8 cellular contexts compared by ENCODE assay signal in the genomic region with DNA sequence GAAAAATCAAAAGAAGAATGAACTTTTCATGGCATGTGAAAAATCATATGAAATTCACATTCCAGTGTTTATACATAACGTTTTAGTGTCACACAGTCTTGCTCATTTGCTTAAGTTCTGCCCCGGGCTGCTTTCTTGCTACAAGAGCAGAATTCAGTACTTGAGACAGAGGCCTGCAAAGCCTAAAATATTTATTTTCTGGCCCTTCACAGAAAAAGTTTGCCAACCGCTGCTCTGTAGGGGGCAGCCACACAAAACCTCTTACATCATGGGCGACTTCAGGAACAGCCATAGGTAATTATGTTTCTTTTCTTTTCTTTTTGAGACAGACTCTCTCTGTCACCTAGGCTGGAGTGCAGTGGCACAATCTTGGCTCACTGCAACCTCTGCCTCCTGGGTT. TPM values are rescaled to one million over a fixed set of nuclear protein-coding genes. Genes with fewer than 3 reads are reported as not detected.
DNase-seq lines count a peak whose midpoint lies in the region; ATAC-seq, FAIRE-seq and TF ChIP-seq lines count a peak whose summit lies in the region.

No MANE protein-coding gene starts in this region.

- no peaks in the 10 kb centered on the region for H4K20me1 ChIP-seq in endothelial cell of umbilical vein (replicated peaks; ENCODE audit: control insufficient read depth, extremely low read depth, insufficient read depth, low read length)

- 17 to 25% (median 20%) methylated on average over 4 of the region's 4 CpGs for WGBS in small intestine, 3 donors

- POLR2A ChIA-PET in endothelial cell of umbilical vein (lab: Charles Lee): no interaction called here

- dilution Hi-C loops in endothelial cell of umbilical vein (cut with MboI; ENCODE audit: extremely low pct_ligation_motif_present, low sequenced_read_pairs): no loop called here

- H3K4me1 ChIP-seq in RWPE2 (ENCODE audit: insufficient read depth, poor library complexity, severe bottlenecking) (peaks cover 3% of the 10 kb centered on the region), endothelial cell of umbilical vein (ENCODE audit: control insufficient read depth, extremely low read depth, insufficient read depth, low read length) (peaks cover 11% of the 10 kb centered on the region), small intestine (ENCODE audit: control insufficient read depth in 2 of 2, insufficient read depth in 1 of 2, low read depth in 1 of 2, low read length in 1 of 2) (no peaks in the 10 kb centered on the region)

- peak overlapping the region; percentile 94 for H3K4me3 Mint-ChIP-seq in neural crest cell

- H3K27ac Mint-ChIP-seq in neural crest cell (ENCODE audit: unreplicated experiment): peak overlapping the region; percentile 96

- H2AFZ ChIP-seq in endothelial cell of umbilical vein (ENCODE audit: low read depth, low read length): peak overlapping the region; percentile 85

- H3K4me2 ChIP-seq in endothelial cell of umbilical vein (ENCODE audit: insufficient read depth, low read length): peak overlapping the region; percentile 95

- no peak for ATAC-seq in Right ventricle myocardium superior (ENCODE audit: poor library complexity)
- ATAC-seq in left cardiac atrium: no peak
- no peak for ATAC-seq in RWPE2 (ENCODE audit: low read depth)

- BruUV-seq in endothelial cell of umbilical vein (replicated peaks; lab: Mats Ljungman, UMichigan): no TSS peak

- H3K4me3 ChIP-seq in RWPE2 (ENCODE audit: severe bottlenecking): peak overlapping the region; percentile 61
- peak overlapping the region in 1 of 3 experiments; percentile 72 for H3K4me3 ChIP-seq in endothelial cell of umbilical vein (replicated peaks in 1 of 3; ENCODE audit: insufficient read depth in 1 of 3, low read depth in 1 of 3, low read length in 3 of 3)
- H3K4me3 ChIP-seq in small intestine (ENCODE audit: low read depth in 1 of 2, low read length in 2 of 2): no peak overlapping the region

- TF ChIP-seq CTCF in RWPE2 (IDR thresholded peaks at IDR 0.05; ENCODE audit: poor library complexity, severe bottlenecking) (peak; percentile 37), endothelial cell of umbilical vein (IDR thresholded peaks at IDR 0.05; ENCODE audit: extremely low read depth in 1 of 2, insufficient read depth in 1 of 2, low read depth in 1 of 2, low read length in 2 of 2) (peak in 1 of 2 donors; percentile 2), neural crest cell (conservative IDR thresholded peaks at IDR 0.05) (peak; percentile 20)

- CTCF ChIA-PET in endothelial cell of umbilical vein (lab: Charles Lee): interaction anchor here (1.0 to 5.6 kb wide), 7 partner anchors 9 to 108 kb away, joined by 3 to 34 read pairs (median 4); a partner anchor contains a TSS

- H3K9me3 ChIP-seq in RWPE2 (ENCODE audit: severe bottlenecking): no peaks in the 10 kb centered on the region
- H3K9me3 ChIP-seq in endothelial cell of umbilical vein (replicated peaks; ENCODE audit: control insufficient read depth, insufficient read depth, low read length): no peaks in the 10 kb centered on the region
- no peaks in the 10 kb centered on the region for H3K9me3 ChIP-seq in small intestine (ENCODE audit: control insufficient read depth, low read depth)

- no peaks in the 10 kb centered on the region for H3K9me3 Mint-ChIP-seq in neural crest cell

- H3K27me3 ChIP-seq in RWPE2 (ENCODE audit: insufficient read depth, poor library complexity, severe bottlenecking) (no peaks in the 10 kb centered on the region), endothelial cell of umbilical vein (ENCODE audit: control insufficient read depth in 2 of 2, insufficient read depth in 2 of 2, low read length in 2 of 2) (no peaks in the 10 kb centered on the region), small intestine (ENCODE audit: control insufficient read depth in 2 of 2, insufficient read depth in 2 of 2, low read length in 2 of 2) (no peaks in the 10 kb centered on the region)

- no peaks in the 10 kb centered on the region for H3K27me3 Mint-ChIP-seq in neural crest cell (ENCODE audit: low read depth)

- intact Hi-C loops in Right ventricle myocardium superior (cut with DNase I) (no loop called here), left cardiac atrium (cut with DNase I) (no loop called here), endothelial cell of umbilical vein (cut with micrococcal nuclease) (loop anchor here (5.0 kb wide), 2 partner anchors 54 to 194 kb away; a partner anchor contains a TSS)

- DNase-seq in Right ventricle myocardium superior: peak; percentile 28
- DNase-seq in left cardiac atrium: no peak
- no peak for DNase-seq in RWPE2 (ENCODE audit: low spot score)
- peak; percentile 54 for DNase-seq in endothelial cell of umbilical vein (ENCODE audit: low read depth, low spot score)
- no peak for DNase-seq in neural crest cell (ENCODE audit: low read depth, low spot score)
- DNase-seq in NCI-H2029 treated with DMSO at 0.1 percent for 48 hours (lab: John Stamatoyannopoulos, UW): no peak
- DNase-seq in HuH-7 (ENCODE audit: low spot score): no peak
- no peak for DNase-seq in small intestine

- peaks cover 24% of the 10 kb centered on the region for H3K4me1 Mint-ChIP-seq in neural crest cell

- TF ChIP-seq POLR2A in endothelial cell of umbilical vein (IDR thresholded peaks at IDR 0.05; ENCODE audit: low read depth, low read length): no peak

- H3K36me3 Mint-ChIP-seq in neural crest cell (ENCODE audit: low read depth): no peaks in the 10 kb centered on the region

- peak overlapping the region; percentile 66 for H3K9ac ChIP-seq in endothelial cell of umbilical vein (replicated peaks; ENCODE audit: extremely low read depth, insufficient read depth, low read length)

- H3K79me2 ChIP-seq in endothelial cell of umbilical vein (ENCODE audit: control insufficient read depth, insufficient read depth, low read length): peaks cover 7% of the 10 kb centered on the region

- H3K27ac ChIP-seq in RWPE2 (ENCODE audit: poor library complexity, severe bottlenecking) (peak overlapping the region; percentile 34), endothelial cell of umbilical vein (ENCODE audit: insufficient read depth, low read depth, low read length) (peak overlapping the region; percentile 49), small intestine (ENCODE audit: low read depth in 1 of 2, low read length in 1 of 2) (no peak overlapping the region)

- H3K36me3 ChIP-seq in RWPE2 (ENCODE audit: low read depth) (peaks cover 3% of the 10 kb centered on the region; the same call in 1 of the 2 replicates), endothelial cell of umbilical vein (ENCODE audit: control insufficient read depth in 2 of 2, extremely low read depth in 1 of 2, insufficient read depth in 2 of 2, low read length in 2 of 2) (peaks cover 0 to 9% of the 10 kb centered on the region in 2 experiments), small intestine (ENCODE audit: control insufficient read depth in 2 of 2, insufficient read depth in 2 of 2, low read length in 2 of 2) (peaks cover 0 to 3% of the 10 kb centered on the region in 2 donors)

- H3K9me1 ChIP-seq in endothelial cell of umbilical vein (replicated peaks; ENCODE audit: control insufficient read depth, extremely low read depth, insufficient read depth, low read length): no peaks in the 10 kb centered on the region

- FAIRE-seq in endothelial cell of umbilical vein (lab: Jason Lieb, UNC) (peak; percentile 59), small intestine (lab: Jason Lieb, UNC) (no peak)

RNA-seq across cellular contexts. Expression of a gene that starts 1.0 kb away (rescaled TPM):
- total RNA-seq in Right ventricle myocardium superior (11.5 TPM), left cardiac atrium (10 to 100 TPM; 12.3 to 14.6 TPM), endothelial cell of umbilical vein (24.3 and 27.4 TPM in 2 replicates), neural crest cell (24.1 and 24.8 TPM in 2 replicates)
- polyA plus RNA-seq in endothelial cell of umbilical vein (13.4 and 17.6 TPM in 2 replicates), small intestine (10 to 100 TPM; 18.0 to 35.7 (median 28.2) TPM)
- 7.8 and 10.6 TPM in 2 replicates for polyA plus RNA-seq in endothelial cell of umbilical vein (2011; cell fraction: cytosol; rRNA removed)
- 26.8 and 30.3 TPM in 2 replicates for polyA plus RNA-seq in endothelial cell of umbilical vein (2011; cell fraction: nucleus; rRNA removed)
- 14.2 and 17.3 TPM in 2 replicates for polyA plus RNA-seq in endothelial cell of umbilical vein (2012)
- 12.0 and 12.9 TPM in 2 replicates for polyA minus RNA-seq in endothelial cell of umbilical vein
- 25.1 TPM for polyA minus RNA-seq in endothelial cell of umbilical vein (2011; cell fraction: cytosol; rRNA and poly(A)+ RNA removed)
- 12.5 and 16.6 TPM in 2 replicates for polyA minus RNA-seq in endothelial cell of umbilical vein (2011; cell fraction: nucleus; rRNA and poly(A)+ RNA removed)

RNA-seq across cellular contexts. Expression of a gene that starts 6.4 kb away (rescaled TPM):
- total RNA-seq in Right ventricle myocardium superior: 20.6 TPM
- 10 to 100 TPM; 17.9 to 20.5 TPM for total RNA-seq in left cardiac atrium
- total RNA-seq in endothelial cell of umbilical vein: 17.8 and 21.5 TPM in 2 replicates
- 17.6 and 20.9 TPM in 2 replicates for polyA plus RNA-seq in endothelial cell of umbilical vein
- polyA plus RNA-seq in endothelial cell of umbilical vein (2011; cell fraction: cytosol; rRNA removed): 15.6 and 19.5 TPM in 2 replicates
- polyA plus RNA-seq in endothelial cell of umbilical vein (2011; cell fraction: nucleus; rRNA removed): 41.2 and 52.8 TPM in 2 replicates
- 19.5 and 21.5 TPM in 2 replicates for polyA plus RNA-seq in endothelial cell of umbilical vein (2012)
- 10.1 and 13.6 TPM in 2 replicates for polyA minus RNA-seq in endothelial cell of umbilical vein
- 2.5 TPM for polyA minus RNA-seq in endothelial cell of umbilical vein (2011; cell fraction: cytosol; rRNA and poly(A)+ RNA removed)
- 6.5 and 8.1 TPM in 2 replicates for polyA minus RNA-seq in endothelial cell of umbilical vein (2011; cell fraction: nucleus; rRNA and poly(A)+ RNA removed)
- 13.4 and 16.5 TPM in 2 replicates for total RNA-seq in neural crest cell
- 10 to 100 TPM; 13.2 to 15.9 (median 14.0) TPM for polyA plus RNA-seq in small intestine

RNA-seq across cellular contexts. Expression of a gene that starts 17.6 kb away (rescaled TPM):
- total RNA-seq in Right ventricle myocardium superior (not detected), left cardiac atrium (not detected), endothelial cell of umbilical vein (not detected in 2 replicates), neural crest cell (not detected in 2 replicates)
- polyA plus RNA-seq in endothelial cell of umbilical vein (not detected in 2 replicates), small intestine (under 1 TPM in 1 of 3 donors, not detected in 2; 0.13 TPM)
- not detected in 2 replicates for polyA plus RNA-seq in endothelial cell of umbilical vein (2011; cell fraction: cytosol; rRNA removed)
- not detected in 2 replicates for polyA plus RNA-seq in endothelial cell of umbilical vein (2011; cell fraction: nucleus; rRNA removed)
- not detected in 2 replicates for polyA plus RNA-seq in endothelial cell of umbilical vein (2012)
- not detected in 2 replicates for polyA minus RNA-seq in endothelial cell of umbilical vein
- polyA minus RNA-seq in endothelial cell of umbilical vein (2011; cell fraction: cytosol; rRNA and poly(A)+ RNA removed): not detected
- polyA minus RNA-seq in endothelial cell of umbilical vein (2011; cell fraction: nucleus; rRNA and poly(A)+ RNA removed): not detected in 2 replicates

RNA-seq across cellular contexts. Expression of a gene that starts 39.6 kb away (rescaled TPM):
- total RNA-seq in Right ventricle myocardium superior (47.4 TPM), left cardiac atrium (10 to 100 TPM; 36.6 to 43.1 TPM), endothelial cell of umbilical vein (98.0 and 109 TPM in 2 replicates), neural crest cell (74.2 and 77.2 TPM in 2 replicates)
- polyA plus RNA-seq in endothelial cell of umbilical vein (136 and 140 TPM in 2 replicates), small intestine (10 to 100 TPM; 31.3 to 35.9 (median 33.1) TPM)
- polyA plus RNA-seq in endothelial cell of umbilical vein (2011; cell fraction: cytosol; rRNA removed): 109 and 112 TPM in 2 replicates
- 91.7 and 102 TPM in 2 replicates for polyA plus RNA-seq in endothelial cell of umbilical vein (2011; cell fraction: nucleus; rRNA removed)
- 101 and 131 TPM in 2 replicates for polyA plus RNA-seq in endothelial cell of umbilical vein (2012)
- 136 and 168 TPM in 2 replicates for polyA minus RNA-seq in endothelial cell of umbilical vein
- 41.1 TPM for polyA minus RNA-seq in endothelial cell of umbilical vein (2011; cell fraction: cytosol; rRNA and poly(A)+ RNA removed)
- polyA minus RNA-seq in endothelial cell of umbilical vein (2011; cell fraction: nucleus; rRNA and poly(A)+ RNA removed): 35.6 and 63.3 TPM in 2 replicates

RNA-seq across cellular contexts. Expression of a gene that starts 53.9 kb away (rescaled TPM):
- total RNA-seq in Right ventricle myocardium superior (not detected), left cardiac atrium (not detected), endothelial cell of umbilical vein (not detected in 2 replicates), neural crest cell (not detected in 2 replicates)
- polyA plus RNA-seq in endothelial cell of umbilical vein (0.07 TPM in 1 of 2 replicates, not detected in the other), small intestine (not detected)
- not detected in 2 replicates for polyA plus RNA-seq in endothelial cell of umbilical vein (2011; cell fraction: cytosol; rRNA removed)
- 0.25 TPM in 1 of 2 replicates, not detected in the other for polyA plus RNA-seq in endothelial cell of umbilical vein (2011; cell fraction: nucleus; rRNA removed)
- not detected in 2 replicates for polyA plus RNA-seq in endothelial cell of umbilical vein (2012)
- not detected in 2 replicates for polyA minus RNA-seq in endothelial cell of umbilical vein
- polyA minus RNA-seq in endothelial cell of umbilical vein (2011; cell fraction: cytosol; rRNA and poly(A)+ RNA removed): not detected
- not detected in 2 replicates for polyA minus RNA-seq in endothelial cell of umbilical vein (2011; cell fraction: nucleus; rRNA and poly(A)+ RNA removed)

Comparison
In these comparisons a context has a peak if more than half of its experiments do, and no peak if none do; other contexts are left out.
1. DNase-seq: peak in Right ventricle myocardium superior (single experiment) and endothelial cell of umbilical vein (single experiment); none in left cardiac atrium (single experiment), RWPE2 (single experiment), neural crest cell (single experiment), NCI-H2029 treated with DMSO at 0.1 percent for 48 hours (single experiment), HuH-7 (single experiment) and small intestine (single experiment).
2. H3K27ac ChIP-seq: peak in RWPE2 (single experiment) and endothelial cell of umbilical vein (single experiment); none in small intestine (0 of 2).